In genomic region chr3:114081022-114081421, GRCh38 we compare ENCODE assay signal across 14 cellular contexts. TPM values are rescaled to one million over a fixed set of nuclear protein-coding genes. Genes with fewer than 3 reads are reported as not detected.
DNase-seq lines count a peak whose midpoint lies in the region; ATAC-seq and TF ChIP-seq lines count a peak whose summit lies in the region.
"Had no signal": no experiment of that assay in that cellular context is flagged by ENCODE, and none has a peak within 500 bp of the region (broad histone marks: within the 10 kb centered on the region; RNA-seq: fewer than 3 reads in every experiment).

No MANE protein-coding gene starts in this region.

- TF ChIP-seq POLR2A in adrenal gland (IDR thresholded peaks at IDR 0.05), result no peak

- H3K27ac ChIP-seq in cardiac muscle cell (peak overlapping the region; percentile 54), ascending aorta (peak overlapping the region; percentile 30 to 55), adrenal gland (peak overlapping the region in 1 of 5 donors; percentile 28)
- H3K27ac ChIP-seq: C4-2B had no signal

- H3K4me3 ChIP-seq in cardiac muscle cell (no peak overlapping the region), ascending aorta (no peak overlapping the region), fibroblast of pulmonary artery (replicated peaks; ENCODE audit: low read depth, low read length) (no peak overlapping the region), adrenal gland (no peak overlapping the region)

- intact Hi-C loops in left ventricle myocardium superior (cut with micrococcal nuclease), result no loop called here
- intact Hi-C loops in ascending aorta (cut with DNase I), result no loop called here
- intact Hi-C loops in adrenal gland (cut with DNase I), result no loop called here

- no peak overlapping the region for H3K4me3 Mint-ChIP-seq in stimulated activated memory B cell treated with anti-CD40 and anti-IgM and Interleukin-4, amounts not matched to agents 10 μg/mL and 1 μg/mL and 100 μg/mL, for 72 hours

- H3K4me1 ChIP-seq in cardiac muscle cell (ENCODE audit: low read depth) (peaks cover 5% of the 10 kb centered on the region), ascending aorta (peaks cover 0 to 12% of the 10 kb centered on the region in 2 donors), adrenal gland (replicated peaks in 1 of 2) (no peaks in the 10 kb centered on the region)

- H3K27me3 ChIP-seq in cardiac muscle cell, result no peaks in the 10 kb centered on the region
- no peaks in the 10 kb centered on the region for H3K27me3 ChIP-seq in ascending aorta
- no peaks in the 10 kb centered on the region for H3K27me3 ChIP-seq in adrenal gland

- no peak for TF ChIP-seq CTCF in cardiac muscle cell (IDR thresholded peaks at IDR 0.05; ENCODE audit: low read depth, low read length)
- TF ChIP-seq CTCF in ascending aorta (IDR thresholded peaks at IDR 0.05), result no peak
- no peak for TF ChIP-seq CTCF in fibroblast of pulmonary artery (IDR thresholded peaks at IDR 0.05; ENCODE audit: low read length, missing control alignments)
- TF ChIP-seq CTCF in adrenal gland (IDR thresholded peaks at IDR 0.05), result no peak

- peaks cover 73% of the 10 kb centered on the region for H3K36me3 Mint-ChIP-seq in stimulated activated memory B cell treated with anti-CD40 and anti-IgM and Interleukin-4, amounts not matched to agents 10 μg/mL and 1 μg/mL and 100 μg/mL, for 72 hours

- no peaks in the 10 kb centered on the region for H3K9me3 ChIP-seq in cardiac muscle cell (ENCODE audit: low read depth)
- H3K9me3 ChIP-seq in ascending aorta, result no peaks in the 10 kb centered on the region
- H3K9me3 ChIP-seq in adrenal gland (replicated peaks in 1 of 3), result no peaks in the 10 kb centered on the region

- no peaks in the 10 kb centered on the region for H3K9me3 Mint-ChIP-seq in stimulated activated memory B cell treated with anti-CD40 and anti-IgM and Interleukin-4, amounts not matched to agents 10 μg/mL and 1 μg/mL and 100 μg/mL, for 72 hours

- no peaks in the 10 kb centered on the region for H3K27me3 Mint-ChIP-seq in stimulated activated memory B cell treated with anti-CD40 and anti-IgM and Interleukin-4, amounts not matched to agents 10 μg/mL and 1 μg/mL and 100 μg/mL, for 72 hours

- H3K27ac Mint-ChIP-seq in stimulated activated memory B cell treated with anti-CD40 and anti-IgM and Interleukin-4, amounts not matched to agents 10 μg/mL and 1 μg/mL and 100 μg/mL, for 72 hours, result no peak overlapping the region

- H3K36me3 ChIP-seq in cardiac muscle cell (peaks cover 34% of the 10 kb centered on the region), ascending aorta (peaks cover 11 to 44% of the 10 kb centered on the region in 2 donors), adrenal gland (replicated peaks in 1 of 2) (peaks cover 0 to 32% of the 10 kb centered on the region in 2 donors)

- H3K4me1 Mint-ChIP-seq in stimulated activated memory B cell treated with anti-CD40 and anti-IgM and Interleukin-4, amounts not matched to agents 10 μg/mL and 1 μg/mL and 100 μg/mL, for 72 hours, result no peaks in the 10 kb centered on the region

- ATAC-seq in left ventricle myocardium superior, result no peak
- ATAC-seq in HG03520 (IDR thresholded peaks at IDR 0.05; ENCODE audit: unreplicated experiment), result no peak
- no peak for ATAC-seq in stimulated activated memory B cell treated with anti-CD40 and anti-IgM and Interleukin-4, amounts not matched to agents 10 μg/mL and 1 μg/mL and 100 μg/mL, for 72 hours
- no peak for ATAC-seq in HG02938 (IDR thresholded peaks at IDR 0.05; ENCODE audit: unreplicated experiment)

- DNase-seq in cardiac muscle cell (ENCODE audit: low read depth in 1 of 2, low spot score in 1 of 2) (peak in 1 of 2 donors; percentile 55), left ventricle myocardium superior (no peak), ascending aorta (ENCODE audit: low spot score in 2 of 2) (no peak), fibroblast of pulmonary artery (ENCODE audit: low read depth) (peak; percentile 46), adrenal gland (no peak)
- DNase-seq: 8988T, NCI-H1048, NCI-H1694, NCI-H69, SHP77 treated with DMSO at 0.1 percent for 48 hours had no signal

RNA-seq across cellular contexts. Expression of gene QTRT2, which starts 24.5 kb away (rescaled TPM):
- total RNA-seq in cardiac muscle cell (6.7 and 12.3 TPM in 2 replicates), left ventricle myocardium superior (3.6 TPM), ascending aorta (9.5 TPM), adrenal gland (10 to 100 TPM; 11.0 to 45.5 (median 22.2) TPM)
- polyA plus RNA-seq in cardiac muscle cell (8.7 and 13.8 TPM in 2 replicates), adrenal gland (10 to 100 TPM in 1 of 3 donors, 1 to 10 TPM in 2; 6.9 to 35.8 (median 8.2) TPM)

RNA-seq across cellular contexts. Expression of gene CCDC191, which starts 24.7 kb away (rescaled TPM):
- total RNA-seq in cardiac muscle cell, result 2.7 and 5.4 TPM in 2 replicates
- 5.3 and 9.0 TPM in 2 replicates for polyA plus RNA-seq in cardiac muscle cell
- 0.99 TPM for total RNA-seq in left ventricle myocardium superior
- 0.21 TPM for total RNA-seq in ascending aorta
- total RNA-seq in adrenal gland, result 1 to 10 TPM in 7 of 8 donors, under 1 TPM in 1; 0.60 to 8.7 (median 3.8) TPM
- 10 to 100 TPM in 1 of 3 donors, 1 to 10 TPM in 2; 3.7 to 13.1 (median 7.7) TPM for polyA plus RNA-seq in adrenal gland
